In genomic region chr10:112980908-112981307, GRCh38 we compare ENCODE assay signal across 1 cellular context.
TF ChIP-seq lines count a peak whose summit lies in the region.

No MANE protein-coding gene starts in this region.

TF ChIP-seq in GM23338, 12 proteins besides CTCF, POLR2A, EP300 and RAD21 (continued from another document):
- TF ChIP-seq REST (IDR thresholded peaks at IDR 0.05; ENCODE audit: unreplicated experiment), result no peak
- TF ChIP-seq ZNF114 (CRISPR knock-in tag; IDR thresholded peaks at IDR 0.05), result no peak
- TF ChIP-seq STAT1 (IDR thresholded peaks at IDR 0.05; ENCODE audit: unreplicated experiment), result no peak
- no peak for TF ChIP-seq ZNF331 (CRISPR knock-in tag; IDR thresholded peaks at IDR 0.05; ENCODE audit: low read depth)
- TF ChIP-seq EZH2 (IDR thresholded peaks at IDR 0.05; ENCODE audit: low read depth, unreplicated experiment), result no peak
- no peak for TF ChIP-seq POLR2AphosphoS5 (IDR thresholded peaks at IDR 0.05; ENCODE audit: low read depth)
- TF ChIP-seq ZNF462 (CRISPR knock-in tag; IDR thresholded peaks at IDR 0.05), result no peak
